In genomic region chr10:63260103-63260859, GRCh38 we compare ENCODE assay signal across 19 cellular contexts.
DNase-seq lines count a peak whose midpoint lies in the region; ATAC-seq and TF ChIP-seq lines count a peak whose summit lies in the region.
"Had no signal": no experiment of that assay in that cellular context is flagged by ENCODE, and none has a peak within 500 bp of the region (broad histone marks: within the 10 kb centered on the region; RNA-seq: fewer than 3 reads in every experiment).

No MANE protein-coding gene starts in this region.

- no peaks in the 10 kb centered on the region for H3K9me3 Mint-ChIP-seq in stimulated activated naive CD8-positive, alpha-beta T cell treated with anti-CD3 and anti-CD28 coated beads, Interleukin-15, Interleukin-2, amounts not matched to agents 100 ng/mL and 50 ng/mL, for 24 hours
- H3K9me3 Mint-ChIP-seq in stimulated activated naive CD8-positive, alpha-beta T cell treated with anti-CD3 and anti-CD28 coated beads, Interleukin-15, amount 100 ng/mL, for 72 hours = no peaks in the 10 kb centered on the region
- H3K9me3 Mint-ChIP-seq in WTC11 (no peaks in the 10 kb centered on the region), naive B cell (no peaks in the 10 kb centered on the region)
- H3K9me3 Mint-ChIP-seq in activated CD4-positive, alpha-beta T cell treated with anti-CD3 and anti-CD28 coated beads, Interleukin-2, amount 10 ng/mL, durations not matched to agents 24 days and 14 days = peaks cover 3% of the 10 kb centered on the region

- H3K36me3 Mint-ChIP-seq in stimulated activated naive CD8-positive, alpha-beta T cell treated with anti-CD3 and anti-CD28 coated beads, Interleukin-15, Interleukin-2, amounts not matched to agents 100 ng/mL and 50 ng/mL, for 24 hours (ENCODE audit: low read depth) = peaks cover 26% of the 10 kb centered on the region
- peaks cover 56% of the 10 kb centered on the region for H3K36me3 Mint-ChIP-seq in WTC11
- H3K36me3 Mint-ChIP-seq in naive B cell = peaks cover 11 to 22% of the 10 kb centered on the region in 2 donors
- peaks cover 47% of the 10 kb centered on the region for H3K36me3 Mint-ChIP-seq in activated CD4-positive, alpha-beta T cell treated with anti-CD3 and anti-CD28 coated beads, Interleukin-2, amount 10 ng/mL, durations not matched to agents 24 days and 14 days (ENCODE audit: low read depth)

- intact Hi-C loops in activated CD4-positive, alpha-beta T cell treated with anti-CD3 and anti-CD28 coated beads, Interleukin-2, amount 10 ng/mL, durations not matched to agents 24 days and 14 days (cut with micrococcal nuclease) = loop anchor here (10.0 kb wide), 2 partner anchors 1205 to 1275 kb away; no protein-coding TSS in a partner anchor

- DNase-seq in stimulated activated naive CD8-positive, alpha-beta T cell treated with anti-CD3 and anti-CD28 coated beads, Interleukin-15, amount 100 ng/mL, for 72 hours = no peak
- DNase-seq in WTC11 (ENCODE audit: low spot score) (no peak), naive B cell (no peak), mesenteric fat pad (ENCODE audit: low spot score) (no peak)
- no peak for DNase-seq in activated CD4-positive, alpha-beta T cell treated with anti-CD3 and anti-CD28 coated beads, Interleukin-2, amount 10 ng/mL, durations not matched to agents 24 days and 14 days
- DNase-seq: ACHN; activated CD4-positive, alpha-beta T cell treated with anti-CD3 and anti-CD28 coated beads for 36 hours; amniotic stem cell; COR-L47; cortex of kidney; esophagus squamous epithelium; heart right ventricle; midbrain; NCI-H2081; NCI-H748 treated with DMSO at 0.1 percent for 48 hours; ovary had no signal

- ATAC-seq in stimulated activated naive CD8-positive, alpha-beta T cell treated with anti-CD3 and anti-CD28 coated beads, Interleukin-15, amount 100 ng/mL, for 72 hours = no peak
- no peak for ATAC-seq in WTC11
- peak; percentile 29 to 40 for ATAC-seq in naive B cell (ENCODE audit: low read depth in 2 of 2)
- no peak for ATAC-seq in GM19452 (IDR thresholded peaks at IDR 0.05; ENCODE audit: unreplicated experiment)
- no peak for ATAC-seq in HG03457 (IDR thresholded peaks at IDR 0.05; ENCODE audit: unreplicated experiment)

- TF ChIP-seq CTCF in WTC11 (IDR thresholded peaks at IDR 0.05) = no peak

- CTCF ChIA-PET in WTC11 (lab: Charles Lee) = interaction anchor here (0.5 kb wide), 1 partner anchor 152 kb away, joined by 3 read pairs; no protein-coding TSS in a partner anchor

- H3K4me1 Mint-ChIP-seq in stimulated activated naive CD8-positive, alpha-beta T cell treated with anti-CD3 and anti-CD28 coated beads, Interleukin-15, Interleukin-2, amounts not matched to agents 100 ng/mL and 50 ng/mL, for 24 hours (ENCODE audit: low read depth) = peaks cover 84% of the 10 kb centered on the region
- peaks cover 73% of the 10 kb centered on the region for H3K4me1 Mint-ChIP-seq in stimulated activated naive CD8-positive, alpha-beta T cell treated with anti-CD3 and anti-CD28 coated beads, Interleukin-15, amount 100 ng/mL, for 72 hours
- peaks cover 69% of the 10 kb centered on the region for H3K4me1 Mint-ChIP-seq in WTC11
- H3K4me1 Mint-ChIP-seq in naive B cell = peaks cover 41 to 79% (median 65%) of the 10 kb centered on the region in 3 donors
- H3K4me1 Mint-ChIP-seq in activated CD4-positive, alpha-beta T cell treated with anti-CD3 and anti-CD28 coated beads, Interleukin-2, amount 10 ng/mL, durations not matched to agents 24 days and 14 days = peaks cover 57% of the 10 kb centered on the region

- peak overlapping the region; percentile 79 for H3K27ac Mint-ChIP-seq in stimulated activated naive CD8-positive, alpha-beta T cell treated with anti-CD3 and anti-CD28 coated beads, Interleukin-15, Interleukin-2, amounts not matched to agents 100 ng/mL and 50 ng/mL, for 24 hours
- no peak overlapping the region for H3K27ac Mint-ChIP-seq in stimulated activated naive CD8-positive, alpha-beta T cell treated with anti-CD3 and anti-CD28 coated beads, Interleukin-15, amount 100 ng/mL, for 72 hours
- H3K27ac Mint-ChIP-seq in WTC11 (no peak overlapping the region), naive B cell (peak overlapping the region; percentile 48 to 92 (median 77))
- H3K27ac Mint-ChIP-seq in activated CD4-positive, alpha-beta T cell treated with anti-CD3 and anti-CD28 coated beads, Interleukin-2, amount 10 ng/mL, durations not matched to agents 24 days and 14 days = no peak overlapping the region

- H3K4me3 Mint-ChIP-seq in stimulated activated naive CD8-positive, alpha-beta T cell treated with anti-CD3 and anti-CD28 coated beads, Interleukin-15, Interleukin-2, amounts not matched to agents 100 ng/mL and 50 ng/mL, for 24 hours = peak overlapping the region; percentile 24
- H3K4me3 Mint-ChIP-seq in stimulated activated naive CD8-positive, alpha-beta T cell treated with anti-CD3 and anti-CD28 coated beads, Interleukin-15, amount 100 ng/mL, for 72 hours = peak overlapping the region in 1 of 2 donors; percentile 29
- peak overlapping the region; percentile 51 for H3K4me3 Mint-ChIP-seq in WTC11
- peak overlapping the region; percentile 70 to 92 (median 86) for H3K4me3 Mint-ChIP-seq in naive B cell
- H3K4me3 Mint-ChIP-seq in activated CD4-positive, alpha-beta T cell treated with anti-CD3 and anti-CD28 coated beads, Interleukin-2, amount 10 ng/mL, durations not matched to agents 24 days and 14 days = no peak overlapping the region
- H3K4me3 Mint-ChIP-seq: activated CD4-positive, alpha-beta T cell treated with anti-CD3 and anti-CD28 coated beads for 36 hours had no signal

- POLR2A ChIA-PET in WTC11 (lab: Charles Lee) = no interaction called here

- H3K27me3 Mint-ChIP-seq in stimulated activated naive CD8-positive, alpha-beta T cell treated with anti-CD3 and anti-CD28 coated beads, Interleukin-15, Interleukin-2, amounts not matched to agents 100 ng/mL and 50 ng/mL, for 24 hours = no peaks in the 10 kb centered on the region
- no peaks in the 10 kb centered on the region for H3K27me3 Mint-ChIP-seq in stimulated activated naive CD8-positive, alpha-beta T cell treated with anti-CD3 and anti-CD28 coated beads, Interleukin-15, amount 100 ng/mL, for 72 hours
- H3K27me3 Mint-ChIP-seq in WTC11 (ENCODE audit: low read depth) (no peaks in the 10 kb centered on the region), naive B cell (no peaks in the 10 kb centered on the region)
- H3K27me3 Mint-ChIP-seq in activated CD4-positive, alpha-beta T cell treated with anti-CD3 and anti-CD28 coated beads, Interleukin-2, amount 10 ng/mL, durations not matched to agents 24 days and 14 days = no peaks in the 10 kb centered on the region
- H3K27me3 Mint-ChIP-seq: activated CD4-positive, alpha-beta T cell treated with anti-CD3 and anti-CD28 coated beads for 36 hours had no signal

TF ChIP-seq in WTC11, 78 proteins besides CTCF, POLR2A, EP300 and RAD21 (continues in another document):
- TF ChIP-seq SP1 (CRISPR knock-in tag; conservative IDR thresholded peaks at IDR 0.05) = no peak
- TF ChIP-seq PRRX2 (CRISPR knock-in tag; IDR thresholded peaks at IDR 0.05) = no peak
- no peak for TF ChIP-seq HMGXB4 (CRISPR knock-in tag; IDR thresholded peaks at IDR 0.05)
- TF ChIP-seq ZNF281 (CRISPR knock-in tag; IDR thresholded peaks at IDR 0.05) = no peak

Comparison
In these comparisons a context has a peak if more than half of its experiments do, and no peak if none do; other contexts are left out.
1. H3K27ac Mint-ChIP-seq: peak in stimulated activated naive CD8-positive, alpha-beta T cell treated with anti-CD3 and anti-CD28 coated beads, Interleukin-15, Interleukin-2, amounts not matched to agents 100 ng/mL and 50 ng/mL, for 24 hours (single experiment) and naive B cell (6 of 6); none in stimulated activated naive CD8-positive, alpha-beta T cell treated with anti-CD3 and anti-CD28 coated beads, Interleukin-15, amount 100 ng/mL, for 72 hours (0 of 2), WTC11 (single experiment) and activated CD4-positive, alpha-beta T cell treated with anti-CD3 and anti-CD28 coated beads, Interleukin-2, amount 10 ng/mL, durations not matched to agents 24 days and 14 days (single experiment).
2. ATAC-seq: peak in naive B cell (2 of 2); none in stimulated activated naive CD8-positive, alpha-beta T cell treated with anti-CD3 and anti-CD28 coated beads, Interleukin-15, amount 100 ng/mL, for 72 hours (single experiment), WTC11 (single experiment), GM19452 (single experiment) and HG03457 (single experiment).